1 cellular context compared by ENCODE assay signal in the genomic region with DNA sequence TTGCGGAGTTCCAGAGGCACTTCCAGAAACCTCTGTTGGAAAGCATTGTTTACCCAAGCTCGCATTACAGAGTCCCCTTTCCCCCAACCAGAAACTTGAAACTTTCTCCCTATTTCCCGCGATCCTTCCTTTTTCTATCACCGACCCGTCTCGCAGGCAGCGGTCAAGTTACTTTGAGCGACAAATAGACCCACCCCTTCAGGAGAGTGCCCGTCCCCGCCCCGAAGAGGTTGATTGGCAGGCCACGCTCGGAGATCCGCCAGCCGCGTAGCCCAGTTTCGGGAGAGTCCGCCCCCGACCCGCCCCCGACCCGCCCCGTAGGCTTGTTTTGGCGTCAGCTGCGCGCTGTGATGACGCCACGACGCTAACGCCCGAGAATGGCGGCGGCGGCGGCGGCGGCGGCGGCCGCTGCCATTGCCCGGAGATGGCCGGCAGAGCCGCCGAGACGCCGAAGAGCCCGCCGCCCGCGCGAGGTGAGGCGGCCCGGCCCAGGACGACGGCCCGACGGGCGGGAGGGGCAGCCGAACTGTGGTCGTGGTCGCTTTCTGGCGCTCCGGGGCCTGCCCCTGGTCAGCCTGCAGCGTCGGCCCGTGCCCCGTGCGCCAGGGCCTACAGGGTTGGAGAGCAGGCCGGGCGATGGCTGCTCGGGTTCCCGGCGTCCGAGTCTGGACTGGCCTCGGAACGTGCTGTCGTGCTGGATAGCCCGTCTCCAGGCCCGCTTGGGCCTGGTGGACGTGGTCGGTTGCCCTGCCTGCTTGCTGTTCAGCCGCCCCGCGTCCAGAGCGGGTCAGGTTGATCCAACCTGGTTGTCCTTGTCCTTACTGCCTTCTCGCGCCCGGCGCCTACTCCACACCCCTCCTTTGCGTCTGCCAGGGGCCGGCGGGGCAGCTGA.
A peak's percentile ranks its signal among the peaks of the same experiment; 100 is the strongest.
TF ChIP-seq lines count a peak whose summit lies in the region.

A gene (plus strand): TSS at position 356 of the 892 bp plus-strand sequence. CDS start 15,496 bp downstream, outside the sequence.

TF ChIP-seq in HepG2, 621 proteins besides CTCF, POLR2A, EP300 and RAD21 (continued from another document and continues in another):
- TF ChIP-seq, protein P1, sequence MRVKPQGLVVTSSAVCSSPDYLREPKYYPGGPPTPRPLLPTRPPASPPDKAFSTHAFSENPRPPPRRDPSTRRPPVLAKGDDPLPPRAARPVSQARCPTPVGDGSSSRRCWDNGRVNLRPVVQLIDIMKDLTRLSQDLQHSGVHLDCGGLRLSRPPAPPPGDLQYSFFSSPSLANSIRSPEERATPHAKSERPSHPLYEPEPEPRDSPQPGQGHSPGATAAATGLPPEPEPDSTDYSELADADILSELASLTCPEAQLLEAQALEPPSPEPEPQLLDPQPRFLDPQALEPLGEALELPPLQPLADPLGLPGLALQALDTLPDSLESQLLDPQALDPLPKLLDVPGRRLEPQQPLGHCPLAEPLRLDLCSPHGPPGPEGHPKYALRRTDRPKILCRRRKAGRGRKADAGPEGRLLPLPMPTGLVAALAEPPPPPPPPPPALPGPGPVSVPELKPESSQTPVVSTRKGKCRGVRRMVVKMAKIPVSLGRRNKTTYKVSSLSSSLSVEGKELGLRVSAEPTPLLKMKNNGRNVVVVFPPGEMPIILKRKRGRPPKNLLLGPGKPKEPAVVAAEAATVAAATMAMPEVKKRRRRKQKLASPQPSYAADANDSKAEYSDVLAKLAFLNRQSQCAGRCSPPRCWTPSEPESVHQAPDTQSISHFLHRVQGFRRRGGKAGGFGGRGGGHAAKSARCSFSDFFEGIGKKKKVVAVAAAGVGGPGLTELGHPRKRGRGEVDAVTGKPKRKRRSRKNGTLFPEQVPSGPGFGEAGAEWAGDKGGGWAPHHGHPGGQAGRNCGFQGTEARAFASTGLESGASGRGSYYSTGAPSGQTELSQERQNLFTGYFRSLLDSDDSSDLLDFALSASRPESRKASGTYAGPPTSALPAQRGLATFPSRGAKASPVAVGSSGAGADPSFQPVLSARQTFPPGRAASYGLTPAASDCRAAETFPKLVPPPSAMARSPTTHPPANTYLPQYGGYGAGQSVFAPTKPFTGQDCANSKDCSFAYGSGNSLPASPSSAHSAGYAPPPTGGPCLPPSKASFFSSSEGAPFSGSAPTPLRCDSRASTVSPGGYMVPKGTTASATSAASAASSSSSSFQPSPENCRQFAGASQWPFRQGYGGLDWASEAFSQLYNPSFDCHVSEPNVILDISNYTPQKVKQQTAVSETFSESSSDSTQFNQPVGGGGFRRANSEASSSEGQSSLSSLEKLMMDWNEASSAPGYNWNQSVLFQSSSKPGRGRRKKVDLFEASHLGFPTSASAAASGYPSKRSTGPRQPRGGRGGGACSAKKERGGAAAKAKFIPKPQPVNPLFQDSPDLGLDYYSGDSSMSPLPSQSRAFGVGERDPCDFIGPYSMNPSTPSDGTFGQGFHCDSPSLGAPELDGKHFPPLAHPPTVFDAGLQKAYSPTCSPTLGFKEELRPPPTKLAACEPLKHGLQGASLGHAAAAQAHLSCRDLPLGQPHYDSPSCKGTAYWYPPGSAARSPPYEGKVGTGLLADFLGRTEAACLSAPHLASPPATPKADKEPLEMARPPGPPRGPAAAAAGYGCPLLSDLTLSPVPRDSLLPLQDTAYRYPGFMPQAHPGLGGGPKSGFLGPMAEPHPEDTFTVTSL (CRISPR knock-in tag; IDR thresholded peaks at IDR 0.05; ENCODE audit: borderline replicate concordance), result no peak; the same call in 1 of the 2 replicates
- TF ChIP-seq ZNF644 (CRISPR knock-in tag; IDR thresholded peaks at IDR 0.05; ENCODE audit: low read depth) (no peak), CBFB (CRISPR knock-in tag; IDR thresholded peaks at IDR 0.05) (0 out of 2 replicates have a peak, but pooled peaks have one; percentile 13), XRCC5 (optimal IDR thresholded peaks at IDR 0.05; ENCODE audit: low read length) (peak; percentile 62), SP140L (CRISPR knock-in tag; IDR thresholded peaks at IDR 0.05; ENCODE audit: borderline replicate concordance) (no peak), ZNF326 (CRISPR knock-in tag; IDR thresholded peaks at IDR 0.05; ENCODE audit: borderline replicate concordance) (no peak), NR2F2 (IDR thresholded peaks at IDR 0.05; ENCODE audit: borderline replicate concordance, low read depth) (no peak), ZKSCAN5 (CRISPR knock-in tag; IDR thresholded peaks at IDR 0.05) (no peak), ZNF282 (IDR thresholded peaks at IDR 0.05; ENCODE audit: partially characterized antibody) (no peak), ZNF30 (CRISPR knock-in tag; IDR thresholded peaks at IDR 0.05) (peak; percentile 47; the same call in 1 of the 2 replicates), SNAPC2 (CRISPR knock-in tag; IDR thresholded peaks at IDR 0.05) (no peak), ZNF431 (CRISPR knock-in tag; IDR thresholded peaks at IDR 0.05; ENCODE audit: borderline replicate concordance, low read depth) (no peak), RFXANK (CRISPR knock-in tag; IDR thresholded peaks at IDR 0.05) (no peak), ZBTB3 (CRISPR knock-in tag; IDR thresholded peaks at IDR 0.05; ENCODE audit: borderline replicate concordance, low read depth) (no peak), ERF (CRISPR knock-in tag; IDR thresholded peaks at IDR 0.05) (peak; percentile 22), ZNF260 (CRISPR knock-in tag; IDR thresholded peaks at IDR 0.05; ENCODE audit: borderline replicate concordance, low read depth) (no peak), NCOR1 (IDR thresholded peaks at IDR 0.05; ENCODE audit: borderline replicate concordance, low read length) (no peak), TOPORS (CRISPR knock-in tag; IDR thresholded peaks at IDR 0.05) (no peak), KMT2A (CRISPR knock-in tag; IDR thresholded peaks at IDR 0.05) (peak; percentile 59; the same call in 1 of the 2 replicates), ZSCAN30 (CRISPR knock-in tag; IDR thresholded peaks at IDR 0.05) (no peak), KLF11 (CRISPR knock-in tag; IDR thresholded peaks at IDR 0.05) (no peak), ZNF781 (CRISPR knock-in tag; IDR thresholded peaks at IDR 0.05; ENCODE audit: borderline replicate concordance, not compliant biosample characterization) (peak; percentile 37), LCORL (IDR thresholded peaks at IDR 0.05) (peak; percentile 21; the same call in 1 of the 2 replicates), LCORL (CRISPR knock-in tag; IDR thresholded peaks at IDR 0.05) (no peak), CHD4 (IDR thresholded peaks at IDR 0.05; ENCODE audit: borderline replicate concordance, low read length) (no peak), CAMTA2 (CRISPR knock-in tag; IDR thresholded peaks at IDR 0.05; ENCODE audit: borderline replicate concordance) (peak; percentile 96), SOX5 (CRISPR knock-in tag; IDR thresholded peaks at IDR 0.05; ENCODE audit: borderline replicate concordance) (no peak), ZNF451 (CRISPR knock-in tag; IDR thresholded peaks at IDR 0.05) (0 out of 2 replicates have a peak, but pooled peaks have one; percentile 27), BRD4 (CRISPR knock-in tag; IDR thresholded peaks at IDR 0.05) (peak; percentile 83), ZNF567 (CRISPR knock-in tag; IDR thresholded peaks at IDR 0.05; ENCODE audit: borderline replicate concordance) (peak; percentile 95), ARHGAP35 (CRISPR knock-in tag; IDR thresholded peaks at IDR 0.05; ENCODE audit: borderline replicate concordance) (peak; percentile 79; the same call in 1 of the 2 replicates)
- TF ChIP-seq, protein P2, sequence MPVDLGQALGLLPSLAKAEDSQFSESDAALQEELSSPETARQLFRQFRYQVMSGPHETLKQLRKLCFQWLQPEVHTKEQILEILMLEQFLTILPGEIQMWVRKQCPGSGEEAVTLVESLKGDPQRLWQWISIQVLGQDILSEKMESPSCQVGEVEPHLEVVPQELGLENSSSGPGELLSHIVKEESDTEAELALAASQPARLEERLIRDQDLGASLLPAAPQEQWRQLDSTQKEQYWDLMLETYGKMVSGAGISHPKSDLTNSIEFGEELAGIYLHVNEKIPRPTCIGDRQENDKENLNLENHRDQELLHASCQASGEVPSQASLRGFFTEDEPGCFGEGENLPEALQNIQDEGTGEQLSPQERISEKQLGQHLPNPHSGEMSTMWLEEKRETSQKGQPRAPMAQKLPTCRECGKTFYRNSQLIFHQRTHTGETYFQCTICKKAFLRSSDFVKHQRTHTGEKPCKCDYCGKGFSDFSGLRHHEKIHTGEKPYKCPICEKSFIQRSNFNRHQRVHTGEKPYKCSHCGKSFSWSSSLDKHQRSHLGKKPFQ (CRISPR knock-in tag; IDR thresholded peaks at IDR 0.05; ENCODE audit: insufficient replicate concordance), result peak; percentile 0
- TF ChIP-seq, protein P3, sequence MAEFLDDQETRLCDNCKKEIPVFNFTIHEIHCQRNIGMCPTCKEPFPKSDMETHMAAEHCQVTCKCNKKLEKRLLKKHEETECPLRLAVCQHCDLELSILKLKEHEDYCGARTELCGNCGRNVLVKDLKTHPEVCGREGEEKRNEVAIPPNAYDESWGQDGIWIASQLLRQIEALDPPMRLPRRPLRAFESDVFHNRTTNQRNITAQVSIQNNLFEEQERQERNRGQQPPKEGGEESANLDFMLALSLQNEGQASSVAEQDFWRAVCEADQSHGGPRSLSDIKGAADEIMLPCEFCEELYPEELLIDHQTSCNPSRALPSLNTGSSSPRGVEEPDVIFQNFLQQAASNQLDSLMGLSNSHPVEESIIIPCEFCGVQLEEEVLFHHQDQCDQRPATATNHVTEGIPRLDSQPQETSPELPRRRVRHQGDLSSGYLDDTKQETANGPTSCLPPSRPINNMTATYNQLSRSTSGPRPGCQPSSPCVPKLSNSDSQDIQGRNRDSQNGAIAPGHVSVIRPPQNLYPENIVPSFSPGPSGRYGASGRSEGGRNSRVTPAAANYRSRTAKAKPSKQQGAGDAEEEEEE (CRISPR knock-in tag; IDR thresholded peaks at IDR 0.05; ENCODE audit: borderline replicate concordance), result no peak
- TF ChIP-seq, protein P4, sequence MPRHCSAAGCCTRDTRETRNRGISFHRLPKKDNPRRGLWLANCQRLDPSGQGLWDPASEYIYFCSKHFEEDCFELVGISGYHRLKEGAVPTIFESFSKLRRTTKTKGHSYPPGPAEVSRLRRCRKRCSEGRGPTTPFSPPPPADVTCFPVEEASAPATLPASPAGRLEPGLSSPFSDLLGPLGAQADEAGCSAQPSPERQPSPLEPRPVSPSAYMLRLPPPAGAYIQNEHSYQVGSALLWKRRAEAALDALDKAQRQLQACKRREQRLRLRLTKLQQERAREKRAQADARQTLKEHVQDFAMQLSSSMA (CRISPR knock-in tag; IDR thresholded peaks at IDR 0.05), result no peak
- TF ChIP-seq, protein P5, sequence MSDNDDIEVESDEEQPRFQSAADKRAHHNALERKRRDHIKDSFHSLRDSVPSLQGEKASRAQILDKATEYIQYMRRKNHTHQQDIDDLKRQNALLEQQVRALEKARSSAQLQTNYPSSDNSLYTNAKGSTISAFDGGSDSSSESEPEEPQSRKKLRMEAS (IDR thresholded peaks at IDR 0.05), result peak; percentile 69
- TF ChIP-seq, protein P6, sequence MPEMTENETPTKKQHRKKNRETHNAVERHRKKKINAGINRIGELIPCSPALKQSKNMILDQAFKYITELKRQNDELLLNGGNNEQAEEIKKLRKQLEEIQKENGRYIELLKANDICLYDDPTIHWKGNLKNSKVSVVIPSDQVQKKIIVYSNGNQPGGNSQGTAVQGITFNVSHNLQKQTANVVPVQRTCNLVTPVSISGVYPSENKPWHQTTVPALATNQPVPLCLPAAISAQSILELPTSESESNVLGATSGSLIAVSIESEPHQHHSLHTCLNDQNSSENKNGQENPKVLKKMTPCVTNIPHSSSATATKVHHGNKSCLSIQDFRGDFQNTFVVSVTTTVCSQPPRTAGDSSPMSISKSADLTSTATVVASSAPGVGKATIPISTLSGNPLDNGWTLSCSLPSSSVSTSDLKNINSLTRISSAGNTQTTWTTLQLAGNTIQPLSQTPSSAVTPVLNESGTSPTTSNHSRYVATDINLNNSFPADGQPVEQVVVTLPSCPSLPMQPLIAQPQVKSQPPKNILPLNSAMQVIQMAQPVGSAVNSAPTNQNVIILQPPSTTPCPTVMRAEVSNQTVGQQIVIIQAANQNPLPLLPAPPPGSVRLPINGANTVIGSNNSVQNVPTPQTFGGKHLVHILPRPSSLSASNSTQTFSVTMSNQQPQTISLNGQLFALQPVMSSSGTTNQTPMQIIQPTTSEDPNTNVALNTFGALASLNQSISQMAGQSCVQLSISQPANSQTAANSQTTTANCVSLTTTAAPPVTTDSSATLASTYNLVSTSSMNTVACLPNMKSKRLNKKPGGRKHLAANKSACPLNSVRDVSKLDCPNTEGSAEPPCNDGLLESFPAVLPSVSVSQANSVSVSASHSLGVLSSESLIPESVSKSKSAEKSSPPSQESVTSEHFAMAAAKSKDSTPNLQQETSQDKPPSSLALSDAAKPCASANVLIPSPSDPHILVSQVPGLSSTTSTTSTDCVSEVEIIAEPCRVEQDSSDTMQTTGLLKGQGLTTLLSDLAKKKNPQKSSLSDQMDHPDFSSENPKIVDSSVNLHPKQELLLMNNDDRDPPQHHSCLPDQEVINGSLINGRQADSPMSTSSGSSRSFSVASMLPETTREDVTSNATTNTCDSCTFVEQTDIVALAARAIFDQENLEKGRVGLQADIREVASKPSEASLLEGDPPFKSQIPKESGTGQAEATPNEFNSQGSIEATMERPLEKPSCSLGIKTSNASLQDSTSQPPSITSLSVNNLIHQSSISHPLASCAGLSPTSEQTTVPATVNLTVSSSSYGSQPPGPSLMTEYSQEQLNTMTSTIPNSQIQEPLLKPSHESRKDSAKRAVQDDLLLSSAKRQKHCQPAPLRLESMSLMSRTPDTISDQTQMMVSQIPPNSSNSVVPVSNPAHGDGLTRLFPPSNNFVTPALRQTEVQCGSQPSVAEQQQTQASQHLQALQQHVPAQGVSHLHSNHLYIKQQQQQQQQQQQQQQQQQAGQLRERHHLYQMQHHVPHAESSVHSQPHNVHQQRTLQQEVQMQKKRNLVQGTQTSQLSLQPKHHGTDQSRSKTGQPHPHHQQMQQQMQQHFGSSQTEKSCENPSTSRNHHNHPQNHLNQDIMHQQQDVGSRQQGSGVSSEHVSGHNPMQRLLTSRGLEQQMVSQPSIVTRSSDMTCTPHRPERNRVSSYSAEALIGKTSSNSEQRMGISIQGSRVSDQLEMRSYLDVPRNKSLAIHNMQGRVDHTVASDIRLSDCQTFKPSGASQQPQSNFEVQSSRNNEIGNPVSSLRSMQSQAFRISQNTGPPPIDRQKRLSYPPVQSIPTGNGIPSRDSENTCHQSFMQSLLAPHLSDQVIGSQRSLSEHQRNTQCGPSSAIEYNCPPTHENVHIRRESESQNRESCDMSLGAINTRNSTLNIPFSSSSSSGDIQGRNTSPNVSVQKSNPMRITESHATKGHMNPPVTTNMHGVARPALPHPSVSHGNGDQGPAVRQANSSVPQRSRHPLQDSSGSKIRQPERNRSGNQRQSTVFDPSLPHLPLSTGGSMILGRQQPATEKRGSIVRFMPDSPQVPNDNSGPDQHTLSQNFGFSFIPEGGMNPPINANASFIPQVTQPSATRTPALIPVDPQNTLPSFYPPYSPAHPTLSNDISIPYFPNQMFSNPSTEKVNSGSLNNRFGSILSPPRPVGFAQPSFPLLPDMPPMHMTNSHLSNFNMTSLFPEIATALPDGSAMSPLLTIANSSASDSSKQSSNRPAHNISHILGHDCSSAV (CRISPR knock-in tag; IDR thresholded peaks at IDR 0.05; ENCODE audit: borderline replicate concordance), result no peak
- TF ChIP-seq, protein P7, sequence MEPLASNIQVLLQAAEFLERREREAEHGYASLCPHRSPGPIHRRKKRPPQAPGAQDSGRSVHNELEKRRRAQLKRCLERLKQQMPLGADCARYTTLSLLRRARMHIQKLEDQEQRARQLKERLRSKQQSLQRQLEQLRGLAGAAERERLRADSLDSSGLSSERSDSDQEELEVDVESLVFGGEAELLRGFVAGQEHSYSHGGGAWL (CRISPR knock-in tag; IDR thresholded peaks at IDR 0.05), result peak; percentile 76; the same call in 1 of the 2 replicates
- TF ChIP-seq, protein P8, sequence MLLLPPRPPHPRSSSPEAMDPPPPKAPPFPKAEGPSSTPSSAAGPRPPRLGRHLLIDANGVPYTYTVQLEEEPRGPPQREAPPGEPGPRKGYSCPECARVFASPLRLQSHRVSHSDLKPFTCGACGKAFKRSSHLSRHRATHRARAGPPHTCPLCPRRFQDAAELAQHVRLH (CRISPR knock-in tag; IDR thresholded peaks at IDR 0.05; ENCODE audit: borderline replicate concordance, low read depth), result peak; percentile 14; the same call in 1 of the 2 replicates
